Comparison of ENCODE assay signal across 8 cellular contexts in genomic region chr2:190469770-190470169, GRCh38.
A peak's percentile ranks its signal among the peaks of the same experiment; 100 is the strongest.
DNase-seq lines count a peak whose midpoint lies in the region; ATAC-seq and TF ChIP-seq lines count a peak whose summit lies in the region.

No MANE protein-coding gene starts in this region.

- intact Hi-C loops in PC-3 (cut with micrococcal nuclease), result loop anchor here (1.0 to 5.0 kb wide), 3 partner anchors 41 to 109 kb away; partner anchors contain the start of gene MFSD6

- H3K27me3 ChIP-seq in PC-3 (ENCODE audit: low read length), result no peaks in the 10 kb centered on the region

- DNase-seq in HT1080 (ENCODE audit: low read depth) (peak; percentile 91), PC-3 (peak; percentile 73), fibroblast of mammary gland (ENCODE audit: low read depth) (peak; percentile 63), GM03348 (ENCODE audit: low spot score) (no peak)
- DNase-seq in activated naive CD4-positive, alpha-beta T cell (lab: John Stamatoyannopoulos, UW), result no peak
- no peak for DNase-seq in activated CD4-positive, CD25-positive, alpha-beta regulatory T cell (lab: John Stamatoyannopoulos, UW)

- H3K79me2 ChIP-seq in PC-3 (ENCODE audit: low read length), result no peaks in the 10 kb centered on the region

- TF ChIP-seq CTCF in PC-3 (conservative IDR thresholded peaks at IDR 0.05; ENCODE audit: low read depth, low read length) (no peak), fibroblast of mammary gland (conservative IDR thresholded peaks at IDR 0.05; ENCODE audit: control insufficient read depth, insufficient read depth, low read depth, low read length) (no peak)

- no TSS peak for BruUV-seq in PC-3 (replicated peaks; lab: Mats Ljungman, UMichigan)

- peak overlapping the region; percentile 57 for H3K4me2 ChIP-seq in PC-3 (ENCODE audit: low read length)

- H3K9ac ChIP-seq in PC-3 (ENCODE audit: low read length), result peak overlapping the region; percentile 56

- H3F3A ChIP-seq in PC-3 (ENCODE audit: low read length, unreplicated experiment), result peaks cover 9% of the 10 kb centered on the region

- no peak overlapping the region for H3K4me3 ChIP-seq in PC-3 (ENCODE audit: low read length)
- H3K4me3 ChIP-seq in fibroblast of mammary gland (ENCODE audit: control insufficient read depth, low read depth, low read length), result no peak overlapping the region
- no peak overlapping the region for H3K4me3 ChIP-seq in skin epidermis

- no peak overlapping the region for H2AFZ ChIP-seq in PC-3 (ENCODE audit: low read length)

- POLR2A ChIA-PET in PC-3 (lab: Charles Lee; ENCODE audit: unreplicated experiment), result interaction anchor here (0.5 kb wide), 1 partner anchor 24 kb away, joined by 3 read pairs; no protein-coding TSS in a partner anchor

- H3K27ac ChIP-seq in PC-3 (ENCODE audit: low read length), result peak overlapping the region; percentile 89
- peak overlapping the region in 18 of 21 experiments; percentile 22 to 83 (median 67) for H3K27ac ChIP-seq in skin epidermis

- CTCF ChIA-PET in PC-3 (lab: Charles Lee), result no interaction called here

- H4K20me1 ChIP-seq in PC-3 (ENCODE audit: low read length), result no peaks in the 10 kb centered on the region

- H3K4me1 ChIP-seq in PC-3 (ENCODE audit: insufficient read depth, low read length), result peaks cover 40% of the 10 kb centered on the region

- H3K9me3 ChIP-seq in PC-3 (ENCODE audit: low read length), result no peaks in the 10 kb centered on the region

- no peaks in the 10 kb centered on the region for H3K9me2 ChIP-seq in PC-3 (replicated peaks; ENCODE audit: low read length)

- ATAC-seq in PC-3, result peak; percentile 83
- ATAC-seq in GM19023 (IDR thresholded peaks at IDR 0.05; ENCODE audit: unreplicated experiment), result no peak

- H3K36me3 ChIP-seq in PC-3 (ENCODE audit: low read depth, low read length), result no peaks in the 10 kb centered on the region

Comparison
In these comparisons a context has a peak if more than half of its experiments do, and no peak if none do; other contexts are left out.
1. DNase-seq: peak in HT1080 (single experiment), PC-3 (single experiment) and fibroblast of mammary gland (single experiment); none in activated naive CD4-positive, alpha-beta T cell (0 of 4), GM03348 (single experiment) and activated CD4-positive, CD25-positive, alpha-beta regulatory T cell (0 of 4).